Comparison of ENCODE assay signal across 9 cellular contexts in genomic region chr7:155489862-155490696, GRCh38. TPM values are rescaled to one million over a fixed set of nuclear protein-coding genes. Genes with fewer than 3 reads are reported as not detected.
DNase-seq lines count a peak whose midpoint lies in the region; ATAC-seq and TF ChIP-seq lines count a peak whose summit lies in the region.
"Had no signal": no experiment of that assay in that cellular context is flagged by ENCODE, and none has a peak within 500 bp of the region (broad histone marks: within the 10 kb centered on the region; RNA-seq: fewer than 3 reads in every experiment).

No MANE protein-coding gene starts in this region.

- no peak overlapping the region for H3K27ac Mint-ChIP-seq in GM23338
- H3K27ac Mint-ChIP-seq in activated naive CD4-positive, alpha-beta T cell treated with anti-CD3 and anti-CD28 coated beads, Interleukin-2, amount 50 U/mL, for 72 hours = peak overlapping the region; percentile 68 to 70

- peak overlapping the region; percentile 78 for H3K4me3 Mint-ChIP-seq in GM23338

- 40 to 46% (median 44%) methylated on average over 30 to 32 of the region's 32 CpGs for WGBS in adrenal gland, 4 donors

- H3K9me3 Mint-ChIP-seq in GM23338 = no peaks in the 10 kb centered on the region; the same call in 2 of the 3 replicates
- no peaks in the 10 kb centered on the region for H3K9me3 Mint-ChIP-seq in activated naive CD4-positive, alpha-beta T cell treated with anti-CD3 and anti-CD28 coated beads, Interleukin-2, amount 50 U/mL, for 72 hours

- no peak for TF ChIP-seq POLR2A in adrenal gland (IDR thresholded peaks at IDR 0.05)

- no peaks in the 10 kb centered on the region for H3K79me2 ChIP-seq in GM23338 (replicated peaks; ENCODE audit: insufficient read depth)

- no peaks in the 10 kb centered on the region for H3K9me2 ChIP-seq in GM23338 (ENCODE audit: insufficient read depth)

- no peaks in the 10 kb centered on the region for H3K36me3 ChIP-seq in GM23338 (ENCODE audit: insufficient read depth)
- H3K36me3 ChIP-seq in left lung = no peaks in the 10 kb centered on the region
- H3K36me3 ChIP-seq in upper lobe of right lung = no peaks in the 10 kb centered on the region
- no peaks in the 10 kb centered on the region for H3K36me3 ChIP-seq in adrenal gland (replicated peaks in 1 of 2)
- H3K36me3 ChIP-seq in BE2C = no peaks in the 10 kb centered on the region

- peaks cover 25% of the 10 kb centered on the region for H3K4me1 Mint-ChIP-seq in GM23338

- no peaks in the 10 kb centered on the region for H3K9me3 ChIP-seq in left lung
- no peaks in the 10 kb centered on the region for H3K9me3 ChIP-seq in upper lobe of right lung
- H3K9me3 ChIP-seq in adrenal gland (replicated peaks in 1 of 3) = no peaks in the 10 kb centered on the region
- H3K9me3 ChIP-seq in BE2C = no peaks in the 10 kb centered on the region

- H3K4me1 ChIP-seq in GM23338 (ENCODE audit: insufficient read depth) (peaks cover 19% of the 10 kb centered on the region), left lung (peaks cover 0 to 18% of the 10 kb centered on the region in 2 donors), upper lobe of right lung (peaks cover 7% of the 10 kb centered on the region), adrenal gland (replicated peaks in 1 of 2) (no peaks in the 10 kb centered on the region), BE2C (no peaks in the 10 kb centered on the region)

- H3K27me3 ChIP-seq in GM23338 (ENCODE audit: insufficient read depth) = peaks cover 66% of the 10 kb centered on the region
- peaks cover 0 to 92% of the 10 kb centered on the region in 2 donors for H3K27me3 ChIP-seq in left lung
- H3K27me3 ChIP-seq in upper lobe of right lung = peaks cover 20% of the 10 kb centered on the region
- peaks cover 24% of the 10 kb centered on the region for H3K27me3 ChIP-seq in adrenal gland
- peaks cover 97% of the 10 kb centered on the region for H3K27me3 ChIP-seq in BE2C

- 0 out of 2 replicates have a peak, but pooled peaks cover 9% of the 10 kb centered on the region for H3F3A ChIP-seq in GM23338 (replicated peaks; ENCODE audit: low read depth)

- peaks cover 77% of the 10 kb centered on the region for H3K27me3 Mint-ChIP-seq in GM23338 (ENCODE audit: insufficient read depth, low read depth, poor library complexity)

- H4K20me1 ChIP-seq in GM23338 (replicated peaks; ENCODE audit: insufficient read depth) = no peaks in the 10 kb centered on the region

- DNase-seq in EL (peak; percentile 16), GM23338 (ENCODE audit: low spot score) (peak; percentile 56), left lung (peak; percentile 40 to 81), upper lobe of right lung (no peak), adrenal gland (no peak), DMS 273 (lab: John Stamatoyannopoulos, UW; ENCODE audit: unreplicated experiment) (no peak), BE2C (no peak)
- DNase-seq in activated naive CD4-positive, alpha-beta T cell treated with anti-CD3 and anti-CD28 coated beads, Interleukin-2, amount 50 U/mL, for 72 hours (ENCODE audit: low spot score in 2 of 2) = no peak

- intact Hi-C loops in left lung (cut with DNase I) (no loop called here), upper lobe of right lung (cut with DNase I) (no loop called here), adrenal gland (cut with DNase I) (no loop called here)

- H3K4me3 ChIP-seq in GM23338 (peak overlapping the region; percentile 73), left lung (peak overlapping the region; percentile 39 to 50), upper lobe of right lung (peak overlapping the region; percentile 52), adrenal gland (peak overlapping the region in 1 of 4 donors; percentile 26), BE2C (ENCODE audit: low read depth, low read length) (no peak overlapping the region)

- TF ChIP-seq CTCF in GM23338 (conservative IDR thresholded peaks at IDR 0.05; ENCODE audit: low read depth in 2 of 2) (no peak), left lung (IDR thresholded peaks at IDR 0.05) (no peak), upper lobe of right lung (IDR thresholded peaks at IDR 0.05) (no peak), adrenal gland (IDR thresholded peaks at IDR 0.05) (no peak), BE2C (IDR thresholded peaks at IDR 0.05; ENCODE audit: low read depth, low read length) (no peak)

- peak overlapping the region; percentile 86 for H3K4me2 ChIP-seq in GM23338

- peak overlapping the region; percentile 97 for H2AFZ ChIP-seq in GM23338

- ATAC-seq in GM23338 (peak; percentile 68), left lung (peak; percentile 89), upper lobe of right lung (peak; percentile 64)
- peak in 1 of 2 donors; percentile 11 for ATAC-seq in activated naive CD4-positive, alpha-beta T cell treated with anti-CD3 and anti-CD28 coated beads, Interleukin-2, amount 50 U/mL, for 72 hours

- H3K36me3 Mint-ChIP-seq in GM23338 (ENCODE audit: low read depth) = no peaks in the 10 kb centered on the region
- peaks cover 6% of the 10 kb centered on the region in 2 donors for H3K36me3 Mint-ChIP-seq in activated naive CD4-positive, alpha-beta T cell treated with anti-CD3 and anti-CD28 coated beads, Interleukin-2, amount 50 U/mL, for 72 hours

- H3K27ac ChIP-seq in GM23338 (ENCODE audit: low read depth) (no peak overlapping the region), left lung (no peak overlapping the region), upper lobe of right lung (no peak overlapping the region), adrenal gland (peak overlapping the region in 1 of 5 donors; percentile 27)
- H3K27ac ChIP-seq: HL-60 had no signal

TF ChIP-seq in GM23338, 12 proteins besides CTCF, POLR2A, EP300 and RAD21 (continues in another document):
- TF ChIP-seq ZNF114 (CRISPR knock-in tag; IDR thresholded peaks at IDR 0.05) (no peak), JUNB (IDR thresholded peaks at IDR 0.05; ENCODE audit: unreplicated experiment) (no peak), ZNF331 (CRISPR knock-in tag; IDR thresholded peaks at IDR 0.05; ENCODE audit: low read depth) (no peak), EZH2 (IDR thresholded peaks at IDR 0.05; ENCODE audit: low read depth, unreplicated experiment) (no peak), NANOG (IDR thresholded peaks at IDR 0.05; ENCODE audit: borderline replicate concordance) (no peak), POLR2AphosphoS5 (IDR thresholded peaks at IDR 0.05; ENCODE audit: low read depth) (no peak), CREB1 (CRISPR knock-in tag; IDR thresholded peaks at IDR 0.05; ENCODE audit: low read depth) (no peak), EZH2phosphoT487 (IDR thresholded peaks at IDR 0.05; ENCODE audit: unreplicated experiment) (no peak)

RNA-seq across cellular contexts. Expression of gene EN2, which starts 32.1 kb away (rescaled TPM):
- total RNA-seq in GM23338 (2014; rRNA removed; shearing (Covaris generic)) = not detected in 2 replicates
- polyA plus RNA-seq in GM23338 (2016; fragmentation: Nextera tagmentation; extraction: Ambion mirVana) (not detected in 2 replicates), adrenal gland (under 1 TPM; 0.07 to 0.24 (median 0.13) TPM)
- total RNA-seq in activated naive CD4-positive, alpha-beta T cell treated with anti-CD3 and anti-CD28 coated beads, Interleukin-2, amount 50 U/mL, for 72 hours = not detected
- total RNA-seq in left lung (not detected), upper lobe of right lung (not detected), adrenal gland (under 1 TPM in 6 of 8 donors, not detected in 2; 0.08 to 0.42 (median 0.13) TPM)
- polyA plus RNA-seq in BE2C (2012; ENCODE audit: insufficient read depth, insufficient read length, low read depth) = not detected

RNA-seq across cellular contexts. Expression of gene CNPY1, which starts 56.3 kb away (rescaled TPM):
- total RNA-seq in GM23338 (2014; rRNA removed; shearing (Covaris generic)) = 0.31 TPM in 1 of 2 replicates, not detected in the other
- polyA plus RNA-seq in GM23338 (2016; fragmentation: Nextera tagmentation; extraction: Ambion mirVana) (not detected in 2 replicates), adrenal gland (not detected)
- not detected for total RNA-seq in activated naive CD4-positive, alpha-beta T cell treated with anti-CD3 and anti-CD28 coated beads, Interleukin-2, amount 50 U/mL, for 72 hours
- total RNA-seq in left lung (not detected), upper lobe of right lung (not detected), adrenal gland (not detected)
- polyA plus RNA-seq in BE2C (2012; ENCODE audit: insufficient read depth, insufficient read length, low read depth) = not detected

Comparison
In these comparisons a context has a peak if more than half of its experiments do, and no peak if none do; other contexts are left out.
1. DNase-seq: peak in EL (single experiment), GM23338 (single experiment) and left lung (2 of 2); none in activated naive CD4-positive, alpha-beta T cell treated with anti-CD3 and anti-CD28 coated beads, Interleukin-2, amount 50 U/mL, for 72 hours (0 of 2), upper lobe of right lung (single experiment), adrenal gland (0 of 7), DMS 273 (single experiment) and BE2C (single experiment).